Comparison of ENCODE assay signal across 13 cellular contexts in genomic region chr3:59611649-59612431, GRCh38.
DNase-seq lines count a peak whose midpoint lies in the region; ATAC-seq and TF ChIP-seq lines count a peak whose summit lies in the region.
"Had no signal": no experiment of that assay in that cellular context is flagged by ENCODE, and none has a peak within 500 bp of the region (broad histone marks: within the 10 kb centered on the region; RNA-seq: fewer than 3 reads in every experiment).

No MANE protein-coding gene starts in this region.

- in situ Hi-C loops in HAP-1 (cut with MboI; ENCODE audit: low sequenced_read_pairs): no loop called here

- H3K4me1 ChIP-seq in HAP-1 (no peaks in the 10 kb centered on the region), smooth muscle cell (ENCODE audit: low read depth) (no peaks in the 10 kb centered on the region)

- no peaks in the 10 kb centered on the region for H3F3A ChIP-seq in smooth muscle cell (ENCODE audit: low read depth)

- no peaks in the 10 kb centered on the region for H3K27me3 ChIP-seq in HAP-1 (ENCODE audit: low read depth)
- H3K27me3 ChIP-seq in smooth muscle cell (ENCODE audit: low read depth): no peaks in the 10 kb centered on the region
- H3K27me3 ChIP-seq: BLaER1 treated with 17β-estradiol and CSF1 and Interleukin-3, amounts not matched to agents 10 nM and 100 nM had no signal

- no peaks in the 10 kb centered on the region for H3K79me2 ChIP-seq in smooth muscle cell (ENCODE audit: low read depth)

- peak overlapping the region; percentile 50 for H2AFZ ChIP-seq in smooth muscle cell (ENCODE audit: low read depth)

- H4K20me1 ChIP-seq in smooth muscle cell (ENCODE audit: low read depth): no peaks in the 10 kb centered on the region
- H4K20me1 ChIP-seq: BLaER1 treated with 17β-estradiol and CSF1 and Interleukin-3, amounts not matched to agents 10 nM and 100 nM had no signal

- no peak overlapping the region for H3K9ac ChIP-seq in smooth muscle cell (ENCODE audit: low read depth)
- H3K9ac ChIP-seq: BLaER1 treated with 17β-estradiol and CSF1 and Interleukin-3, amounts not matched to agents 10 nM and 100 nM had no signal

- TF ChIP-seq CTCF in fibroblast of mammary gland (conservative IDR thresholded peaks at IDR 0.05; ENCODE audit: control insufficient read depth, insufficient read depth, low read depth, low read length) (no peak), smooth muscle cell (IDR thresholded peaks at IDR 0.05; ENCODE audit: borderline replicate concordance, insufficient read depth, poor library complexity, severe bottlenecking) (no peak)

- intact Hi-C loops in head of caudate nucleus (cut with DNase I): no loop called here

- peak overlapping the region; percentile 61 for H3K4me2 ChIP-seq in smooth muscle cell
- H3K4me2 ChIP-seq: BLaER1 treated with 17β-estradiol and CSF1 and Interleukin-3, amounts not matched to agents 10 nM and 100 nM had no signal

- H3K9me3 ChIP-seq in HAP-1 (no peaks in the 10 kb centered on the region), smooth muscle cell (replicated peaks; ENCODE audit: low read depth) (no peaks in the 10 kb centered on the region)

- peak; percentile 7 to 52 for DNase-seq in HAP-1 (ENCODE audit: low spot score in 2 of 2)
- DNase-seq in fibroblast of mammary gland (ENCODE audit: low read depth): peak; percentile 7
- DNase-seq in smooth muscle cell (lab: John Stamatoyannopoulos, UW; ENCODE audit: unreplicated experiment): no peak
- no peak for DNase-seq in central memory CD4-positive, alpha-beta T cell
- DNase-seq in head of caudate nucleus: no peak
- DNase-seq: ACHN; CD4-positive, CD25-positive, alpha-beta regulatory T cell; DND-41; GDM1 had no signal

- ATAC-seq in SK-N-SH treated with all-trans-retinoic acid at 6 μM for 48 hours: no peak
- no peak for ATAC-seq in GM18511 (IDR thresholded peaks at IDR 0.05; ENCODE audit: unreplicated experiment)
- ATAC-seq: HCT116 had no signal

- H3K36me3 ChIP-seq in HAP-1 (replicated peaks) (no peaks in the 10 kb centered on the region), smooth muscle cell (ENCODE audit: low read depth) (no peaks in the 10 kb centered on the region)
- H3K36me3 ChIP-seq: BLaER1 treated with 17β-estradiol and CSF1 and Interleukin-3, amounts not matched to agents 10 nM and 100 nM had no signal

- H3K27ac ChIP-seq in smooth muscle cell (ENCODE audit: low read depth): peak overlapping the region; percentile 8
- H3K27ac ChIP-seq: BLaER1 treated with 17β-estradiol and CSF1 and Interleukin-3, amounts not matched to agents 10 nM and 100 nM had no signal

- H3K4me3 ChIP-seq in HAP-1 (no peak overlapping the region), fibroblast of mammary gland (ENCODE audit: control insufficient read depth, low read depth, low read length) (no peak overlapping the region), smooth muscle cell (no peak overlapping the region)
- H3K4me3 ChIP-seq: BLaER1 treated with 17β-estradiol and CSF1 and Interleukin-3, amounts not matched to agents 10 nM and 100 nM had no signal

- WGBS in smooth muscle cell (ENCODE audit: low lambda C conversion rate): 46% methylated on average over 6 of the region's 6 CpGs

TF ChIP-seq in SK-N-SH treated with all-trans-retinoic acid at 6 μM for 48 hours, 23 proteins besides CTCF, POLR2A, EP300 and RAD21:
- 0 out of 2 replicates have a peak, but pooled peaks have one; percentile 26 for TF ChIP-seq TCF4 (CRISPR knock-in tag; IDR thresholded peaks at IDR 0.05; ENCODE audit: borderline replicate concordance)
- TF ChIP-seq RARB (CRISPR knock-in tag; IDR thresholded peaks at IDR 0.05): no peak
- TF ChIP-seq OSR1 (CRISPR knock-in tag; IDR thresholded peaks at IDR 0.05): no peak
TF ChIP-seq in SK-N-SH treated with all-trans-retinoic acid at 6 μM for 48 hours: peak in this region for 1.

Comparison
In these comparisons a context has a peak if more than half of its experiments do, and no peak if none do; other contexts are left out.
1. DNase-seq: peak in HAP-1 (2 of 2) and fibroblast of mammary gland (single experiment); none in smooth muscle cell (single experiment), central memory CD4-positive, alpha-beta T cell (single experiment) and head of caudate nucleus (0 of 42).